10 cellular contexts compared by ENCODE assay signal in genomic region chr10:132577350-132578005, GRCh38. TPM values are rescaled to one million over a fixed set of nuclear protein-coding genes. Genes with fewer than 3 reads are reported as not detected.
A peak's percentile ranks its signal among the peaks of the same experiment; 100 is the strongest.
DNase-seq lines count a peak whose midpoint lies in the region; ATAC-seq, FAIRE-seq and TF ChIP-seq lines count a peak whose summit lies in the region.
"Had no signal": no experiment of that assay in that cellular context is flagged by ENCODE, and none has a peak within 500 bp of the region (broad histone marks: within the 10 kb centered on the region; RNA-seq: fewer than 3 reads in every experiment).

No MANE protein-coding gene starts in this region.

- H3K4me3 ChIP-seq in dorsolateral prefrontal cortex, result no peak overlapping the region
- no peak overlapping the region for H3K4me3 ChIP-seq in right lobe of liver
- H3K4me3 ChIP-seq in upper lobe of right lung, result no peak overlapping the region

- no peaks in the 10 kb centered on the region for H3K36me3 ChIP-seq in right lobe of liver
- no peaks in the 10 kb centered on the region for H3K36me3 ChIP-seq in upper lobe of right lung

- TF ChIP-seq CTCF in dorsolateral prefrontal cortex (IDR thresholded peaks at IDR 0.05 in 54 of 56, conservative IDR thresholded peaks at IDR 0.05 in 2 of 56; ENCODE audit: low read depth in 1 of 56, partially characterized antibody in 56 of 56), result peak in 53 of 56 donors; percentile 14 to 75 (median 49)
- peak; percentile 56 to 75 (median 62) for TF ChIP-seq CTCF in right lobe of liver (IDR thresholded peaks at IDR 0.05)
- TF ChIP-seq CTCF in upper lobe of right lung (IDR thresholded peaks at IDR 0.05), result peak; percentile 15

- intact Hi-C loops in dorsolateral prefrontal cortex (cut with DNase I), result loop anchor here (1.0 to 2.0 kb wide), 2 partner anchors 119 kb away; no protein-coding TSS in a partner anchor
- intact Hi-C loops in right lobe of liver (cut with DNase I), result loop anchor here (5.0 kb wide), 2 partner anchors 115 to 120 kb away; no protein-coding TSS in a partner anchor
- intact Hi-C loops in upper lobe of right lung (cut with DNase I), result no loop called here

- H3K27ac ChIP-seq in dorsolateral prefrontal cortex, result peak overlapping the region in 2 of 59 donors; percentile 27 to 38
- peak overlapping the region in 1 of 3 donors; percentile 22 for H3K27ac ChIP-seq in right lobe of liver
- no peak overlapping the region for H3K27ac ChIP-seq in upper lobe of right lung

- peaks cover 0 to 39% (median 19%) of the 10 kb centered on the region in 4 donors for H3K4me1 ChIP-seq in right lobe of liver
- H3K4me1 ChIP-seq in upper lobe of right lung, result peaks cover 38% of the 10 kb centered on the region

- peak; percentile 13 for DNase-seq in NOMO-1 treated with DMSO at 0.1 percent for 48 hours (lab: John Stamatoyannopoulos, UW; ENCODE audit: unreplicated experiment)
- no peak for DNase-seq in NOMO-1 treated with dmso at 0.1 percent for 144 hours (lab: John Stamatoyannopoulos, UW; ENCODE audit: unreplicated experiment)
- DNase-seq in dorsolateral prefrontal cortex, result peak in 6 of 10 donors; percentile 37 to 74 (median 60)
- peak; percentile 78 to 84 (median 81) for DNase-seq in right lobe of liver
- DNase-seq in upper lobe of right lung, result no peak
- no peak for DNase-seq in GM12891 (ENCODE audit: insufficient read length, low spot score)
- DNase-seq: NCI-H2171 had no signal

- ATAC-seq in right lobe of liver (peak; percentile 81 to 89 (median 84)), upper lobe of right lung (peak; percentile 53), GM18867 (IDR thresholded peaks at IDR 0.05; ENCODE audit: unreplicated experiment) (no peak), HG02798 (IDR thresholded peaks at IDR 0.05; ENCODE audit: poor library complexity, unreplicated experiment) (no peak)

- WGBS in right lobe of liver (ENCODE audit: insufficient coverage, low coverage, low lambda C conversion rate, missing lambda C conversion rate), result 80% methylated on average over 6 of the region's 16 CpGs

- H3K9me3 ChIP-seq in right lobe of liver (no peaks in the 10 kb centered on the region), upper lobe of right lung (no peaks in the 10 kb centered on the region)

- FAIRE-seq in GM12891 (lab: Jason Lieb, UNC), result no peak
- FAIRE-seq: colon had no signal

- H3K27me3 ChIP-seq in dorsolateral prefrontal cortex, result no peaks in the 10 kb centered on the region
- no peaks in the 10 kb centered on the region for H3K27me3 ChIP-seq in right lobe of liver
- no peaks in the 10 kb centered on the region for H3K27me3 ChIP-seq in upper lobe of right lung

- no peak for TF ChIP-seq POLR2A in right lobe of liver (IDR thresholded peaks at IDR 0.05)
- TF ChIP-seq POLR2A in GM12891 (IDR thresholded peaks at IDR 0.05; ENCODE audit: low read depth, low read length), result no peak

TF ChIP-seq in GM12891, 5 proteins besides CTCF, POLR2A, EP300 and RAD21:
- TF ChIP-seq POU2F2 (IDR thresholded peaks at IDR 0.05; ENCODE audit: low read depth, low read length), result no peak
- TF ChIP-seq PAX5 (IDR thresholded peaks at IDR 0.05; ENCODE audit: insufficient read depth, low read length, severe bottlenecking), result no peak
- no peak for TF ChIP-seq TAF1 (IDR thresholded peaks at IDR 0.05; ENCODE audit: low read depth, low read length)
- no peak for TF ChIP-seq POLR2AphosphoS5 (IDR thresholded peaks at IDR 0.05; ENCODE audit: low read depth, low read length)
- no peak for TF ChIP-seq SPI1 (IDR thresholded peaks at IDR 0.05; ENCODE audit: low read depth, low read length)

RNA-seq across cellular contexts. Expression of gene INPP5A, which starts 39.9 kb away (rescaled TPM):
- total RNA-seq in dorsolateral prefrontal cortex (10 to 100 TPM; 29.1 to 74.1 (median 54.8) TPM), right lobe of liver (10 to 100 TPM; 12.5 to 24.6 (median 16.9) TPM), upper lobe of right lung (38.3 TPM)
- polyA plus RNA-seq in GM12891 (2012; ENCODE audit: low read depth, missing spikeins), result 4.0 TPM

Comparison
In these comparisons a context has a peak if more than half of its experiments do, and no peak if none do; other contexts are left out.
1. DNase-seq: peak in NOMO-1 treated with DMSO at 0.1 percent for 48 hours (single experiment), dorsolateral prefrontal cortex (6 of 10) and right lobe of liver (3 of 3); none in NOMO-1 treated with dmso at 0.1 percent for 144 hours (single experiment), upper lobe of right lung (single experiment) and GM12891 (single experiment).
2. ATAC-seq: peak in right lobe of liver (4 of 4) and upper lobe of right lung (single experiment); none in GM18867 (single experiment) and HG02798 (single experiment).
3. Peak in every context shown above with its lines, with median percentiles within 50 percentile points of each other: CTCF ChIP-seq.